ENCODE assay signal across 8 cellular contexts in genomic region chr5:111735829-111736228, GRCh38. TPM values are rescaled to one million over a fixed set of nuclear protein-coding genes. Genes with fewer than 3 reads are reported as not detected.
DNase-seq lines count a peak whose midpoint lies in the region; ATAC-seq and TF ChIP-seq lines count a peak whose summit lies in the region.

No MANE protein-coding gene starts in this region.

- H3K4me3 ChIP-seq in trophoblast cell (ENCODE audit: low read depth, low read length), result no peak overlapping the region

- no peak overlapping the region for H3K18ac ChIP-seq in trophoblast cell (ENCODE audit: low read length)

- H2AFZ ChIP-seq in trophoblast cell (ENCODE audit: insufficient read depth, low read length, poor library complexity), result no peak overlapping the region

- peak; percentile 90 for DNase-seq in DMS 273 (lab: John Stamatoyannopoulos, UW; ENCODE audit: unreplicated experiment)
- DNase-seq in NCI-H446 treated with DMSO at 0.1 percent for 48 hours (lab: John Stamatoyannopoulos, UW), result peak; percentile 52
- peak; percentile 53 for DNase-seq in epithelial cell of prostate (ENCODE audit: low read depth, low spot score)
- DNase-seq in trophoblast cell, result peak; percentile 39 to 42
- no peak for DNase-seq in GM13977 (ENCODE audit: low spot score)
- no peak for DNase-seq in DMS79 treated with DMSO at 0.1 percent for 48 hours (lab: John Stamatoyannopoulos, UW)

- no peak overlapping the region for H2BK5ac ChIP-seq in trophoblast cell (ENCODE audit: low read depth, low read length, poor library complexity)

- peaks cover 7 to 11% of the 10 kb centered on the region in 2 experiments for H3K4me1 ChIP-seq in trophoblast cell (ENCODE audit: control insufficient read depth in 1 of 2, insufficient read depth in 2 of 2, low read length in 2 of 2)

- in situ Hi-C loops in GM13977 (cut with MboI; ENCODE audit: low pct_unique_long_range_greater_than_20kb, low sequenced_read_pairs, unreplicated experiment), result no loop called here

- H2AK5ac ChIP-seq in trophoblast cell (ENCODE audit: low read length), result no peak overlapping the region

- H3K14ac ChIP-seq in trophoblast cell (ENCODE audit: low read length), result no peak overlapping the region

- no peak overlapping the region for H4K8ac ChIP-seq in trophoblast cell (ENCODE audit: low read depth, low read length)

- no peak overlapping the region for H2BK12ac ChIP-seq in trophoblast cell (ENCODE audit: low read length)

- H3K23ac ChIP-seq in trophoblast cell (ENCODE audit: low read length), result no peak overlapping the region

- no peak overlapping the region for H4K91ac ChIP-seq in trophoblast cell (ENCODE audit: low read depth, low read length)

- H3K79me1 ChIP-seq in trophoblast cell (ENCODE audit: low read length), result no peaks in the 10 kb centered on the region

- no CpG with 5 or more reads among the region's 4 CpGs for WGBS in trophoblast cell (ENCODE audit: extremely low coverage, insufficient coverage, insufficient read length)

- no peak overlapping the region for H4K12ac ChIP-seq in trophoblast cell (ENCODE audit: low read depth, low read length)

- no peaks in the 10 kb centered on the region for H3K9me3 ChIP-seq in trophoblast cell (ENCODE audit: insufficient read depth, low read depth, low read length)

- ATAC-seq in HG02884 (IDR thresholded peaks at IDR 0.05; ENCODE audit: unreplicated experiment), result no peak
- no peak for ATAC-seq in HG03135 (IDR thresholded peaks at IDR 0.05; ENCODE audit: unreplicated experiment)

- H3K4me2 ChIP-seq in trophoblast cell (ENCODE audit: low read length), result no peak overlapping the region

- H3K27ac ChIP-seq in epithelial cell of prostate, result no peak overlapping the region
- no peak overlapping the region for H3K27ac ChIP-seq in trophoblast cell (ENCODE audit: low read depth, low read length)

- no peaks in the 10 kb centered on the region for H3K27me3 ChIP-seq in trophoblast cell (ENCODE audit: insufficient read depth, low read length)

- no peak for TF ChIP-seq CTCF in GM13977 (IDR thresholded peaks at IDR 0.05; ENCODE audit: extremely low read depth, insufficient read depth, missing control alignments)

- H3K9ac ChIP-seq in trophoblast cell (ENCODE audit: low read length), result no peak overlapping the region

- no peaks in the 10 kb centered on the region for H3K79me2 ChIP-seq in trophoblast cell (ENCODE audit: control insufficient read depth, insufficient read depth, low read length, poor library complexity)

- H2BK120ac ChIP-seq in trophoblast cell (ENCODE audit: insufficient read depth, low read length, poor library complexity), result no peak overlapping the region

- peaks cover 3 to 11% of the 10 kb centered on the region in 2 experiments for H3K36me3 ChIP-seq in trophoblast cell (ENCODE audit: control insufficient read depth in 1 of 2, insufficient read depth in 2 of 2, low read length in 2 of 2)

- no peak overlapping the region for H3K4ac ChIP-seq in trophoblast cell (ENCODE audit: low read depth, low read length)

RNA-seq across cellular contexts. Expression of gene NREP, which starts 21.2 kb away (rescaled TPM):
- 166 and 175 TPM in 2 replicates for polyA plus RNA-seq in trophoblast cell (2013)

Comparison
In these comparisons a context has a peak if more than half of its experiments do, and no peak if none do; other contexts are left out.
1. DNase-seq: peak in DMS 273 (single experiment), NCI-H446 treated with DMSO at 0.1 percent for 48 hours (single experiment), epithelial cell of prostate (single experiment) and trophoblast cell (2 of 2); none in GM13977 (single experiment) and DMS79 treated with DMSO at 0.1 percent for 48 hours (single experiment).